13 cellular contexts compared by ENCODE assay signal in genomic region chr17:16922386-16923096, GRCh38. TPM values are rescaled to one million over a fixed set of nuclear protein-coding genes. Genes with fewer than 3 reads are reported as not detected.
A peak's percentile ranks its signal among the peaks of the same experiment; 100 is the strongest.
DNase-seq lines count a peak whose midpoint lies in the region; ATAC-seq, FAIRE-seq and TF ChIP-seq lines count a peak whose summit lies in the region.
"Had no signal": no experiment of that assay in that cellular context is flagged by ENCODE, and none has a peak within 500 bp of the region (broad histone marks: within the 10 kb centered on the region; RNA-seq: fewer than 3 reads in every experiment).

No MANE protein-coding gene starts in this region.

- intact Hi-C loops in pancreas (cut with DNase I) = no loop called here
- intact Hi-C loops in heart left ventricle (cut with DNase I) = loop anchor here in 2 of 10 donors (5.0 kb wide), 2 partner anchors 65 to 70 kb away; no protein-coding TSS in a partner anchor

- H3K4me1 ChIP-seq in SK-N-SH (ENCODE audit: control insufficient read depth in 1 of 2, insufficient read depth in 2 of 2, low read depth in 1 of 2, low read length in 1 of 2) (no peaks in the 10 kb centered on the region), pancreas (peaks cover 0 to 11% (median 5%) of the 10 kb centered on the region in 3 donors), heart left ventricle (no peaks in the 10 kb centered on the region)
- H3K4me1 ChIP-seq: SJCRH30 had no signal

- no peak overlapping the region for H2AFZ ChIP-seq in SK-N-SH (ENCODE audit: low read depth)

- no peak overlapping the region for H3K9ac ChIP-seq in SK-N-SH

- H3K9me2 ChIP-seq in SK-N-SH = no peaks in the 10 kb centered on the region

- CTCF ChIA-PET in SK-N-SH (lab: Yijun Ruan, JAX) = interaction anchor here (0.6 kb wide), 1 partner anchor 255 kb away, joined by 3 read pairs; no protein-coding TSS in a partner anchor

- H4K20me1 ChIP-seq in SK-N-SH (ENCODE audit: insufficient read depth) = no peaks in the 10 kb centered on the region

- H3F3A ChIP-seq in SK-N-SH (replicated peaks; ENCODE audit: insufficient read depth) = no peaks in the 10 kb centered on the region

- H3K36me3 Mint-ChIP-seq in activated naive CD4-positive, alpha-beta T cell treated with anti-CD3 and anti-CD28 coated beads, Interleukin-2, amount 50 U/mL, for 72 hours = no peaks in the 10 kb centered on the region

- no peaks in the 10 kb centered on the region for H3K9me3 Mint-ChIP-seq in activated naive CD4-positive, alpha-beta T cell treated with anti-CD3 and anti-CD28 coated beads, Interleukin-2, amount 50 U/mL, for 72 hours

- no peaks in the 10 kb centered on the region for H3K9me3 ChIP-seq in SK-N-SH
- no peaks in the 10 kb centered on the region for H3K9me3 ChIP-seq in pancreas
- no peaks in the 10 kb centered on the region for H3K9me3 ChIP-seq in heart left ventricle
- H3K9me3 ChIP-seq: SJCRH30 had no signal

- 60% methylated on average over 4 of the region's 4 CpGs for WGBS in SK-N-SH (ENCODE audit: low lambda C conversion rate)
- WGBS in pancreas, 2 donors = 65 to 67% methylated on average over 4 of the region's 4 CpGs
- 83 to 94% (median 90%) methylated on average over 4 of the region's 4 CpGs for WGBS in heart left ventricle, 4 donors

- no peak for ATAC-seq in SK-N-SH treated with all-trans-retinoic acid at 6 μM for 48 hours
- peak; percentile 48 to 73 for ATAC-seq in activated naive CD4-positive, alpha-beta T cell treated with anti-CD3 and anti-CD28 coated beads, Interleukin-2, amount 50 U/mL, for 72 hours
- ATAC-seq in pancreas = peak; percentile 56 to 72 (median 64)
- no peak for ATAC-seq in heart left ventricle
- no peak for ATAC-seq in HG03108 (IDR thresholded peaks at IDR 0.05; ENCODE audit: unreplicated experiment)
- no peak for ATAC-seq in HG03159 (IDR thresholded peaks at IDR 0.05; ENCODE audit: unreplicated experiment)
- ATAC-seq: stimulated activated naive CD8-positive, alpha-beta T cell treated with anti-CD3 and anti-CD28 coated beads, Interleukin-15, Interleukin-2, amounts not matched to agents 100 U/mL and 50 U/mL, for 24 hours had no signal

- no peak for TF ChIP-seq CTCF in SK-N-SH (IDR thresholded peaks at IDR 0.05)
- peak; percentile 48 for TF ChIP-seq CTCF in LNCAP (IDR thresholded peaks at IDR 0.05)
- no peak for TF ChIP-seq CTCF in pancreas (IDR thresholded peaks at IDR 0.05)
- TF ChIP-seq CTCF in heart left ventricle (IDR thresholded peaks at IDR 0.05) = no peak

- TF ChIP-seq EP300 in SK-N-SH (IDR thresholded peaks at IDR 0.05; ENCODE audit: borderline replicate concordance in 1 of 2, low read depth in 1 of 2, low read length in 1 of 2) = no peak

- no peak overlapping the region for H3K27ac ChIP-seq in SK-N-SH (ENCODE audit: low read depth in 2 of 2, low read length in 1 of 2)
- no peak overlapping the region for H3K27ac ChIP-seq in pancreas
- no peak overlapping the region for H3K27ac ChIP-seq in heart left ventricle
- H3K27ac ChIP-seq: SJCRH30 had no signal

- no peaks in the 10 kb centered on the region; the same call in 1 of the 2 replicates for H3K27me3 ChIP-seq in SK-N-SH (ENCODE audit: insufficient read depth)
- H3K27me3 ChIP-seq in pancreas = no peaks in the 10 kb centered on the region
- H3K27me3 ChIP-seq in heart left ventricle = no peaks in the 10 kb centered on the region

- no peak overlapping the region for H3K4me3 ChIP-seq in SK-N-SH (ENCODE audit: low read depth in 2 of 2, low read length in 1 of 2)
- H3K4me3 ChIP-seq in pancreas = no peak overlapping the region
- no peak overlapping the region for H3K4me3 ChIP-seq in heart left ventricle
- H3K4me3 ChIP-seq: SJCRH30 had no signal

- H3K4me2 ChIP-seq in SK-N-SH = no peak overlapping the region

- H3K36me3 ChIP-seq in SK-N-SH (replicated peaks in 1 of 2; ENCODE audit: control insufficient read depth in 1 of 2, insufficient read depth in 2 of 2, low read length in 1 of 2) (no peaks in the 10 kb centered on the region), pancreas (no peaks in the 10 kb centered on the region), heart left ventricle (no peaks in the 10 kb centered on the region)
- H3K36me3 ChIP-seq: SJCRH30 had no signal

- peak; percentile 10; the same call in 1 of the 2 replicates for TF ChIP-seq RAD21 in SK-N-SH (IDR thresholded peaks at IDR 0.05; ENCODE audit: low read length)

- POLR2A ChIA-PET in SK-N-SH (lab: Yijun Ruan, JAX) = no interaction called here

- no peak for TF ChIP-seq POLR2A in heart left ventricle (IDR thresholded peaks at IDR 0.05)

- DNase-seq in SK-N-SH = no peak
- no peak for DNase-seq in activated naive CD4-positive, alpha-beta T cell treated with anti-CD3 and anti-CD28 coated beads, Interleukin-2, amount 50 U/mL, for 72 hours (ENCODE audit: low spot score in 2 of 2)
- DNase-seq in pancreas = peak in 1 of 6 donors; percentile 26
- DNase-seq in heart left ventricle = no peak
- DNase-seq: cerebellar nuclear complex; NCI-H1694 treated with DMSO at 0.1 percent for 48 hours; stimulated activated naive CD8-positive, alpha-beta T cell treated with anti-CD3 and anti-CD28 coated beads, Interleukin-15, Interleukin-2, amounts not matched to agents 100 U/mL and 50 U/mL, for 24 hours had no signal

- no peak for FAIRE-seq in pancreas (lab: Jason Lieb, UNC)

- H3K79me2 ChIP-seq in SK-N-SH (ENCODE audit: insufficient read depth) = no peaks in the 10 kb centered on the region

- no peak overlapping the region for H3K27ac Mint-ChIP-seq in activated naive CD4-positive, alpha-beta T cell treated with anti-CD3 and anti-CD28 coated beads, Interleukin-2, amount 50 U/mL, for 72 hours

TF ChIP-seq in SK-N-SH, 30 proteins besides CTCF, POLR2A, EP300 and RAD21 (continues in another document):
- TF ChIP-seq FOXJ3 (CRISPR knock-in tag; IDR thresholded peaks at IDR 0.05) (no peak), IRF3 (IDR thresholded peaks at IDR 0.05; ENCODE audit: low read depth, low read length) (no peak), SIN3A (IDR thresholded peaks at IDR 0.05; ENCODE audit: borderline replicate concordance, low read depth, low read length) (no peak), EZH2phosphoT487 (IDR thresholded peaks at IDR 0.05; ENCODE audit: borderline replicate concordance, low read depth) (no peak), TCF12 (IDR thresholded peaks at IDR 0.05) (no peak)

TF ChIP-seq in SK-N-SH treated with all-trans-retinoic acid at 6 μM for 48 hours, 23 proteins besides CTCF, POLR2A, EP300 and RAD21 (continues in another document):
- TF ChIP-seq CREB5 (CRISPR knock-in tag; IDR thresholded peaks at IDR 0.05; ENCODE audit: low read depth) (no peak), ZFP3 (CRISPR knock-in tag; IDR thresholded peaks at IDR 0.05) (no peak), BACH2 (CRISPR knock-in tag; IDR thresholded peaks at IDR 0.05; ENCODE audit: borderline replicate concordance) (no peak), OSR1 (CRISPR knock-in tag; IDR thresholded peaks at IDR 0.05) (no peak), TSHZ2 (CRISPR knock-in tag; IDR thresholded peaks at IDR 0.05) (no peak), GLIS3 (CRISPR knock-in tag; IDR thresholded peaks at IDR 0.05) (no peak)

RNA-seq across cellular contexts. Expression of gene TNFRSF13B, which starts 49.4 kb away (rescaled TPM):
- polyA plus RNA-seq in SK-N-SH (2012; rRNA removed) (not detected in 2 replicates), pancreas (not detected), heart left ventricle (not detected)
- not detected in 2 replicates for polyA plus RNA-seq in SK-N-SH (2012; cell fraction: cytosol; rRNA removed)
- polyA plus RNA-seq in SK-N-SH (2012; cell fraction: nucleus; rRNA removed) = not detected in 2 replicates
- total RNA-seq in activated naive CD4-positive, alpha-beta T cell treated with anti-CD3 and anti-CD28 coated beads, Interleukin-2, amount 50 U/mL, for 72 hours = not detected
- total RNA-seq in pancreas (under 1 TPM in 1 of 6 donors, not detected in 5; 0.16 TPM), heart left ventricle (not detected)
- total RNA-seq: glomerular endothelial cell, SJCRH30 had no signal

Comparison
In these comparisons a context has a peak if more than half of its experiments do, and no peak if none do; other contexts are left out.
1. ATAC-seq: peak in activated naive CD4-positive, alpha-beta T cell treated with anti-CD3 and anti-CD28 coated beads, Interleukin-2, amount 50 U/mL, for 72 hours (2 of 2) and pancreas (4 of 4); none in SK-N-SH treated with all-trans-retinoic acid at 6 μM for 48 hours (single experiment), heart left ventricle (0 of 4), HG03108 (single experiment) and HG03159 (single experiment).